ENCODE assay signal across 9 cellular contexts in the genomic region with DNA sequence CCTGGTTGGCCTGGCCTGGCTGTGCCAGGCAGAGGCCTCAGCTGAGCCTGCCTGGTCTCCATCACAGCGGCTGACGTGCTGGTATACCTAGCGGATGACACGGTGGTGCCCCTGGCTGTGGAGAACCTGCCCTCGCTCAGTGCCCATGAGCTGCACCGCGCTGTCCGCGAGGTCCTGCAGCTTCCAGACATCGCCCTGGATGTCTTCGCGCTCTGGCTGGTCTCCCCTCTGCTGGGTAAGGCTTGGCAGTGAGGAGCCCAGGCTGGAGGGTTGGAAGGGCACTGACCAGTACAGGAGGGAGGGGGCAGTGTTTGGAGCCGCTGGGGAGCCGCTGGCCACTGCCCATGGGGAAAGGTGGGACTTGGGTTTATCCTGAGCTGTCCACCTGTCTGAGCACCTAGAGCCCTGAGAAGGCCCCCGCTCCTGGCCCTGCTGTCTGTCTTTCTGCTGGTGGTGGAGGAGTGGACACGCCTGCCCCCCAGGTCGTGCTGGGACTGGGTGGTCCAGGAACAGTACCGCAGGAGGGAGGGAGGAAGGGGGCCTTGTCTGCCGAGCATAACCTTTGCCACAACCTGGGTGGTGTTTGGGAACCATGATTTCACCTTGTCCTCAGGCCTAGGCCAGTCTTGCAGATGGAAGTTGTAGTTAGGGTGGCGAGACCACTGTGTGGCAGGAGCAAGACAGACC. TPM values are rescaled to one million over a fixed set of nuclear protein-coding genes. Genes with fewer than 3 reads are reported as not detected.
DNase-seq lines count a peak whose midpoint lies in the region; ATAC-seq and TF ChIP-seq lines count a peak whose summit lies in the region.
"Had no signal": no experiment of that assay in that cellular context is flagged by ENCODE, and none has a peak within 500 bp of the region (broad histone marks: within the 10 kb centered on the region; RNA-seq: fewer than 3 reads in every experiment).

No MANE protein-coding gene starts in this region.

- H3K9me3 ChIP-seq in CD4-positive, alpha-beta memory T cell (ENCODE audit: control insufficient read depth in 1 of 2, low read length in 2 of 2) = no peaks in the 10 kb centered on the region
- no peaks in the 10 kb centered on the region for H3K9me3 ChIP-seq in MM.1S (replicated peaks; ENCODE audit: insufficient read depth, low read length)

- no peaks in the 10 kb centered on the region for H4K20me1 ChIP-seq in MM.1S (ENCODE audit: insufficient read depth, low read length)

- no peak overlapping the region for H2AFZ ChIP-seq in MM.1S (ENCODE audit: low read length)

- ATAC-seq in HG03354 (IDR thresholded peaks at IDR 0.05; ENCODE audit: poor library complexity, severe bottlenecking, unreplicated experiment) = no peak
- no peak for ATAC-seq in HG03135 (IDR thresholded peaks at IDR 0.05; ENCODE audit: unreplicated experiment)
- no peak for ATAC-seq in GM21786 (IDR thresholded peaks at IDR 0.05; ENCODE audit: unreplicated experiment)

- peaks cover 10 to 40% of the 10 kb centered on the region in 2 donors for H3K36me3 Mint-ChIP-seq in CD4-positive, alpha-beta memory T cell
- H3K36me3 Mint-ChIP-seq in osteocyte (ENCODE audit: unreplicated experiment) = peaks cover 5% of the 10 kb centered on the region

- no peak for DNase-seq in CD4-positive, alpha-beta memory T cell
- DNase-seq in MM.1S (no peak), dorsolateral prefrontal cortex (peak in 1 of 10 donors; percentile 27), osteocyte (ENCODE audit: extremely low spot score, unreplicated experiment) (no peak), NCI-H2227 (lab: John Stamatoyannopoulos, UW; ENCODE audit: unreplicated experiment) (no peak)
- DNase-seq: NCI-H1105 treated with DMSO at 0.1 percent for 48 hours had no signal

- no peaks in the 10 kb centered on the region for H3K9me2 ChIP-seq in MM.1S (replicated peaks; ENCODE audit: insufficient read depth, low read length)

- H3K4me2 ChIP-seq in MM.1S (ENCODE audit: low read depth, low read length) = peak overlapping the region; percentile 89

- peaks cover 27 to 72% (median 44%) of the 10 kb centered on the region in 4 donors for H3K4me1 Mint-ChIP-seq in CD4-positive, alpha-beta memory T cell
- H3K4me1 Mint-ChIP-seq in osteocyte (ENCODE audit: unreplicated experiment) = peaks cover 61% of the 10 kb centered on the region

- H3K27ac Mint-ChIP-seq in CD4-positive, alpha-beta memory T cell = peak overlapping the region in 6 of 7 donors; percentile 37 to 96 (median 85)
- peak overlapping the region; percentile 84 for H3K27ac Mint-ChIP-seq in osteocyte (ENCODE audit: unreplicated experiment)

- peaks cover 15% of the 10 kb centered on the region for H3K36me3 ChIP-seq in CD4-positive, alpha-beta memory T cell (ENCODE audit: insufficient read depth, low read length)
- H3K36me3 ChIP-seq in MM.1S (replicated peaks; ENCODE audit: insufficient read depth, low read length) = no peaks in the 10 kb centered on the region

- peaks cover 66% of the 10 kb centered on the region for H3K4me1 ChIP-seq in CD4-positive, alpha-beta memory T cell (ENCODE audit: insufficient read depth, low read length)
- H3K4me1 ChIP-seq in MM.1S (ENCODE audit: low read length) = peaks cover 22% of the 10 kb centered on the region

- H3K9ac ChIP-seq in MM.1S (ENCODE audit: low read length) = no peak overlapping the region; the same call in 1 of the 2 replicates

- TF ChIP-seq CTCF in MM.1S (IDR thresholded peaks at IDR 0.05; ENCODE audit: low read length) (no peak), dorsolateral prefrontal cortex (IDR thresholded peaks at IDR 0.05 in 54 of 56, conservative IDR thresholded peaks at IDR 0.05 in 2 of 56; ENCODE audit: low read depth in 1 of 56, partially characterized antibody in 56 of 56) (no peak), osteocyte (IDR thresholded peaks at IDR 0.05) (no peak)

- H3K27me3 Mint-ChIP-seq in CD4-positive, alpha-beta memory T cell = no peaks in the 10 kb centered on the region
- no peaks in the 10 kb centered on the region for H3K27me3 Mint-ChIP-seq in osteocyte (ENCODE audit: unreplicated experiment)

- H3K27ac ChIP-seq in CD4-positive, alpha-beta memory T cell (ENCODE audit: low read depth, low read length) = peak overlapping the region; percentile 8
- H3K27ac ChIP-seq in MM.1S (ENCODE audit: low read length) = peak overlapping the region; percentile 71; the same call in 1 of the 2 replicates
- peak overlapping the region in 42 of 59 donors; percentile 23 to 90 (median 80) for H3K27ac ChIP-seq in dorsolateral prefrontal cortex

- H3K9me3 Mint-ChIP-seq in CD4-positive, alpha-beta memory T cell = peaks cover 0 to 1% (median 0%) of the 10 kb centered on the region in 8 donors
- H3K9me3 Mint-ChIP-seq in osteocyte (ENCODE audit: unreplicated experiment) = no peaks in the 10 kb centered on the region

- H3K4me3 ChIP-seq in CD4-positive, alpha-beta memory T cell (ENCODE audit: low read length in 2 of 2) = no peak overlapping the region
- H3K4me3 ChIP-seq in MM.1S (ENCODE audit: low read length) (peak overlapping the region; percentile 13), dorsolateral prefrontal cortex (peak overlapping the region in 19 of 59 donors; percentile 2 to 97 (median 39))

- H3K27me3 ChIP-seq in CD4-positive, alpha-beta memory T cell (ENCODE audit: insufficient read depth, low read length) = no peaks in the 10 kb centered on the region
- H3K27me3 ChIP-seq in MM.1S (replicated peaks; ENCODE audit: insufficient read depth, low read length) = no peaks in the 10 kb centered on the region
- no peaks in the 10 kb centered on the region for H3K27me3 ChIP-seq in dorsolateral prefrontal cortex

- POLR2A ChIA-PET in CD4-positive, alpha-beta memory T cell (lab: Charles Lee; ENCODE audit: partially characterized antibody) = interaction anchor here (0.9 to 25.9 kb wide), 5 partner anchors 11 to 187 kb away, joined by 3 to 654 read pairs (median 10); partner anchors contain the start of genes EHBP1L1, MALAT1 and NEAT1

- intact Hi-C loops in CD4-positive, alpha-beta memory T cell (cut with micrococcal nuclease) = no loop called here
- intact Hi-C loops in dorsolateral prefrontal cortex (cut with DNase I) = loop anchor here in 1 of 2 donors (2.0 kb wide), 1 partner anchor 13 kb away; no protein-coding TSS in a partner anchor

- peaks cover 77% of the 10 kb centered on the region for H3K79me2 ChIP-seq in MM.1S (ENCODE audit: low read length)

- peaks cover 24% of the 10 kb centered on the region for H3F3A ChIP-seq in MM.1S (ENCODE audit: insufficient read depth, low read length)

- peak overlapping the region in 6 of 8 donors; percentile 47 to 83 (median 58) for H3K4me3 Mint-ChIP-seq in CD4-positive, alpha-beta memory T cell
- peak overlapping the region; percentile 87 for H3K4me3 Mint-ChIP-seq in osteocyte (ENCODE audit: unreplicated experiment)

- CTCF ChIA-PET in CD4-positive, alpha-beta memory T cell (lab: Charles Lee; ENCODE audit: partially characterized antibody) = interaction anchor here (1.4 to 4.1 kb wide), 3 partner anchors 27 to 121 kb away, joined by 3 to 29 read pairs (median 23); no protein-coding TSS in a partner anchor

RNA-seq across cellular contexts. Expression of gene FRMD8, which starts 3.0 kb away (rescaled TPM):
- total RNA-seq in CD4-positive, alpha-beta memory T cell = 10 to 100 TPM; 69.1 to 71.2 TPM
- polyA plus RNA-seq in CD4-positive, alpha-beta memory T cell = 10 to 100 TPM; 44.1 to 55.6 TPM
- total RNA-seq in dorsolateral prefrontal cortex (10 to 100 TPM; 14.1 to 50.3 (median 21.7) TPM), osteocyte (62.8 and 65.8 TPM in 2 replicates)

RNA-seq across cellular contexts. Expression of gene SLC25A45, which starts 7.0 kb away (rescaled TPM):
- 10 to 100 TPM; 17.0 to 24.2 TPM for total RNA-seq in CD4-positive, alpha-beta memory T cell
- 10 to 100 TPM in 1 of 2 donors, 1 to 10 TPM in 1; 7.2 to 15.0 TPM for polyA plus RNA-seq in CD4-positive, alpha-beta memory T cell
- 10 to 100 TPM in 51 of 120 experiments, 1 to 10 TPM in 69; 3.6 to 18.2 (median 9.0) TPM for total RNA-seq in dorsolateral prefrontal cortex
- total RNA-seq in osteocyte = 9.9 and 10.8 TPM in 2 replicates

RNA-seq across cellular contexts. Expression of gene NEAT1, which starts 33.2 kb away (rescaled TPM):
- 100 to 1,000 TPM; 685 to 687 TPM for total RNA-seq in CD4-positive, alpha-beta memory T cell
- 1 to 10 TPM; 2.3 to 4.0 TPM for polyA plus RNA-seq in CD4-positive, alpha-beta memory T cell
- 1,000 to 10,000 TPM in 5 of 120 experiments, 100 to 1,000 TPM in 115; 106 to 1,508 (median 405) TPM for total RNA-seq in dorsolateral prefrontal cortex
- total RNA-seq in osteocyte = 300 and 534 TPM in 2 replicates

RNA-seq across cellular contexts. Expression of gene TIGD3, which starts 34.9 kb away (rescaled TPM):
- total RNA-seq in CD4-positive, alpha-beta memory T cell = 1 to 10 TPM in 1 of 2 experiments, under 1 TPM in 1; 0.96 to 1.1 TPM
- polyA plus RNA-seq in CD4-positive, alpha-beta memory T cell = under 1 TPM in 1 of 2 donors, not detected in 1; 0.26 TPM
- total RNA-seq in dorsolateral prefrontal cortex = 1 to 10 TPM in 119 of 120 experiments, under 1 TPM in 1; 0.77 to 4.5 (median 2.4) TPM
- 0.16 and 0.24 TPM in 2 replicates for total RNA-seq in osteocyte

RNA-seq across cellular contexts. Expression of gene DPF2, which starts 55.8 kb away (rescaled TPM):
- 100 to 1,000 TPM; 101 to 102 TPM for total RNA-seq in CD4-positive, alpha-beta memory T cell
- polyA plus RNA-seq in CD4-positive, alpha-beta memory T cell = 10 to 100 TPM; 65.1 to 67.8 TPM
- total RNA-seq in dorsolateral prefrontal cortex (100 to 1,000 TPM in 5 of 120 experiments, 10 to 100 TPM in 115; 51.4 to 114 (median 73.5) TPM), osteocyte (57.7 and 74.9 TPM in 2 replicates)

Comparison
In these comparisons a context has a peak if more than half of its experiments do, and no peak if none do; other contexts are left out.
1. H3K27ac ChIP-seq: peak in every context shown above with its lines; median percentile 80 in dorsolateral prefrontal cortex; 71 in MM.1S; 8 in CD4-positive, alpha-beta memory T cell.